ENCODE assay signal across 8 cellular contexts in genomic region chr16:87487361-87487924, GRCh38. TPM values are rescaled to one million over a fixed set of nuclear protein-coding genes. Genes with fewer than 3 reads are reported as not detected.
DNase-seq lines count a peak whose midpoint lies in the region; ATAC-seq lines count a peak whose summit lies in the region.

No MANE protein-coding gene starts in this region.

- peaks cover 57% of the 10 kb centered on the region for H3K27me3 Mint-ChIP-seq in activated CD8-positive, alpha-beta memory T cell treated with anti-CD3 and anti-CD28 coated beads, Interleukin-2, amount 10 ng/mL, durations not matched to agents 7 days and 5 days

- DNase-seq in EH (ENCODE audit: low read depth) (peak; percentile 26), NCI-H2171 treated with DMSO at 0.1 percent for 48 hours (lab: John Stamatoyannopoulos, UW) (peak; percentile 81), mucosa of gallbladder (ENCODE audit: low spot score) (peak; percentile 75), SKM-1 (lab: John Stamatoyannopoulos, UW; ENCODE audit: unreplicated experiment) (no peak)
- DNase-seq in activated CD8-positive, alpha-beta memory T cell treated with anti-CD3 and anti-CD28 coated beads, Interleukin-2, amount 10 ng/mL, durations not matched to agents 7 days and 5 days = no peak

- peaks cover 28% of the 10 kb centered on the region for H3K4me1 Mint-ChIP-seq in activated CD8-positive, alpha-beta memory T cell treated with anti-CD3 and anti-CD28 coated beads, Interleukin-2, amount 10 ng/mL, durations not matched to agents 7 days and 5 days

- CTCF ChIA-PET in activated CD8-positive, alpha-beta memory T cell treated with anti-CD3 and anti-CD28 coated beads, Interleukin-2, amount 10 ng/mL, durations not matched to agents 7 days and 5 days (lab: Charles Lee) = no interaction called here

- H3K4me3 ChIP-seq in duodenal mucosa (ENCODE audit: low read depth in 1 of 2, low read length in 2 of 2) = peak overlapping the region; percentile 63 to 65

- peak overlapping the region; percentile 24 for H3K27ac ChIP-seq in duodenal mucosa (ENCODE audit: low read depth, low read length)

- H3K36me3 Mint-ChIP-seq in activated CD8-positive, alpha-beta memory T cell treated with anti-CD3 and anti-CD28 coated beads, Interleukin-2, amount 10 ng/mL, durations not matched to agents 7 days and 5 days = no peaks in the 10 kb centered on the region

- no peak overlapping the region for H3K27ac Mint-ChIP-seq in activated CD8-positive, alpha-beta memory T cell treated with anti-CD3 and anti-CD28 coated beads, Interleukin-2, amount 10 ng/mL, durations not matched to agents 7 days and 5 days

- no peak overlapping the region for H3K4me3 Mint-ChIP-seq in activated CD8-positive, alpha-beta memory T cell treated with anti-CD3 and anti-CD28 coated beads, Interleukin-2, amount 10 ng/mL, durations not matched to agents 7 days and 5 days

- no peak overlapping the region for H3K9ac ChIP-seq in duodenal mucosa (ENCODE audit: low read depth in 1 of 2, low read length in 2 of 2)

- peaks cover 0 to 5% of the 10 kb centered on the region in 2 donors for H3K36me3 ChIP-seq in duodenal mucosa (ENCODE audit: control insufficient read depth in 1 of 2, insufficient read depth in 2 of 2, low read length in 2 of 2)

- no peaks in the 10 kb centered on the region for H3K9me3 ChIP-seq in duodenal mucosa (ENCODE audit: control insufficient read depth in 1 of 2, low read length in 2 of 2)

- H3K9me3 Mint-ChIP-seq in activated CD8-positive, alpha-beta memory T cell treated with anti-CD3 and anti-CD28 coated beads, Interleukin-2, amount 10 ng/mL, durations not matched to agents 7 days and 5 days (ENCODE audit: low read depth) = no peaks in the 10 kb centered on the region

- ATAC-seq in GM21528 (IDR thresholded peaks at IDR 0.05; ENCODE audit: low FRiP score, unreplicated experiment) (no peak), GM18498 (IDR thresholded peaks at IDR 0.05; ENCODE audit: unreplicated experiment) (no peak)
- ATAC-seq in activated CD8-positive, alpha-beta memory T cell treated with anti-CD3 and anti-CD28 coated beads, Interleukin-2, amount 10 ng/mL, durations not matched to agents 7 days and 5 days = no peak

- H3K4me1 ChIP-seq in duodenal mucosa (ENCODE audit: control insufficient read depth in 1 of 2, insufficient read depth in 2 of 2, low read length in 2 of 2) = peaks cover 24 to 64% of the 10 kb centered on the region in 2 donors

- no peaks in the 10 kb centered on the region for H3K27me3 ChIP-seq in duodenal mucosa (ENCODE audit: control insufficient read depth in 1 of 2, insufficient read depth in 2 of 2, low read length in 2 of 2)

RNA-seq across cellular contexts. Expression of gene ZCCHC14, which starts 5.4 kb away (rescaled TPM):
- 25.1 TPM for total RNA-seq in mucosa of gallbladder
- total RNA-seq in activated CD8-positive, alpha-beta memory T cell treated with anti-CD3 and anti-CD28 coated beads, Interleukin-2, amount 10 ng/mL, durations not matched to agents 7 days and 5 days = 1 to 10 TPM in 1 of 2 experiments, under 1 TPM in 1; 0.63 to 1.5 TPM

Comparison
In these comparisons a context has a peak if more than half of its experiments do, and no peak if none do; other contexts are left out.
1. DNase-seq: peak in EH (single experiment), NCI-H2171 treated with DMSO at 0.1 percent for 48 hours (single experiment) and mucosa of gallbladder (single experiment); none in SKM-1 (single experiment) and activated CD8-positive, alpha-beta memory T cell treated with anti-CD3 and anti-CD28 coated beads, Interleukin-2, amount 10 ng/mL, durations not matched to agents 7 days and 5 days (single experiment).
2. RNA of gene ZCCHC14, which starts 5.4 kb away (total RNA-seq): 25.1 TPM in mucosa of gallbladder (single experiment); 0.63 to 1.5 TPM in activated CD8-positive, alpha-beta memory T cell treated with anti-CD3 and anti-CD28 coated beads, Interleukin-2, amount 10 ng/mL, durations not matched to agents 7 days and 5 days; every median in the first group is over 10 times any median in the second.